9 cellular contexts compared by ENCODE assay signal in the genomic region with DNA sequence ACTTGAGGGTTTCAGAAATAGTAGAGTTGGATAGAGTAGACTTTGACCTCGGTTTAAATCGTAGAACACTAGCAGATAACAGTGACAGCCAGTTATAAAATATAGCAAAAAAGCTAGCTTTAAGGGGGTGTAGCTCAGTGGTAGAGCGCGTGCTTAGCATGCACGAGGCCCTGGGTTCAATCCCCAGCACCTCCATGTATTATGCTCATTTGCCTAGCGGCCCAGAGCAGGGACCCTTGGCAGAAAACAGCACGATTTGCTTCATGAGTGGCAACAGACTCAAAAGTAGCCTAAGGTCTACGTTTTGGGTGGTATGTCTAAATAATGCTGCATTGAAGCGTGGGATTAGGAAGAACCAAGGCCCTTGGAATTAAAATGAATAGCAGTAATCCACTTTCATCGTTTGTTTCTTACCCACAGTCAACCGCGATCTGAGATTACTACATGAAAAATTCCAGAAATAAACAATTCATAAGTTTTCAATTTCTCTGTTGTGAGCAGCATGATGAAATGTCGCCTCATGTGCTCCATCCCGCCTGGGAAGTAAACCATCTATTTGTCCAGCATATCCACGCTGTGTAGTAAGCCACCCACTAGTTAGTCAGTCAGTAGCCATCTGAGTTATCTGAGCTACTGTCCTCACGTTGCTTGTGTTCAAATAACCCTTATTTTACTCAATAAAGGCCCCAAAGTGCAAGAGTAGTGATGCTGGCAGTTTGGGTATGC.
A peak's percentile ranks its signal among the peaks of the same experiment; 100 is the strongest.
DNase-seq lines count a peak whose midpoint lies in the region; ATAC-seq and TF ChIP-seq lines count a peak whose summit lies in the region.
"Had no signal": no experiment of that assay in that cellular context is flagged by ENCODE, and none has a peak within 500 bp of the region (broad histone marks: within the 10 kb centered on the region; RNA-seq: fewer than 3 reads in every experiment).

No MANE protein-coding gene starts in this region.

- H3K4ac ChIP-seq in mesendoderm (ENCODE audit: low read depth, low read length), result no peak overlapping the region

- peak overlapping the region; percentile 96 for H3K4me2 ChIP-seq in mesendoderm (ENCODE audit: low read length)

- H3K36me3 Mint-ChIP-seq in activated naive CD8-positive, alpha-beta T cell treated with anti-CD3 and anti-CD28 coated beads, Interleukin-2, amount 50 U/mL, for 24 hours (ENCODE audit: low read depth), result peaks cover 26% of the 10 kb centered on the region

- no peak overlapping the region for H2AK5ac ChIP-seq in mesendoderm (ENCODE audit: low read length)

- no peaks in the 10 kb centered on the region for H3K27me3 ChIP-seq in GM06990 (replicated peaks; ENCODE audit: control insufficient read depth, insufficient read depth, low read length)
- no peaks in the 10 kb centered on the region for H3K27me3 ChIP-seq in mesendoderm (ENCODE audit: insufficient read depth, low read length, poor library complexity)
- peaks cover 0 to 67% (median 42%) of the 10 kb centered on the region in 7 donors for H3K27me3 ChIP-seq in heart right ventricle

- H3K4me3 ChIP-seq in GM06990 (replicated peaks; ENCODE audit: low read depth, low read length) (no peak overlapping the region), mesendoderm (ENCODE audit: low read length) (peak overlapping the region; percentile 64), heart right ventricle (no peak overlapping the region)

- DNase-seq in GM06990 (ENCODE audit: extremely low read depth, insufficient read length), result peak; percentile 47
- peak; percentile 76 for DNase-seq in LHCN-M2 (ENCODE audit: low read depth)
- peak; percentile 42 for DNase-seq in activated naive CD8-positive, alpha-beta T cell treated with anti-CD3 and anti-CD28 coated beads, Interleukin-2, amount 50 U/mL, for 24 hours
- peak; percentile 94 for DNase-seq in mesendoderm
- DNase-seq in heart right ventricle, result no peak
- DNase-seq in NOMO-1 treated with DMSO at 0.1 percent for 48 hours (lab: John Stamatoyannopoulos, UW; ENCODE audit: unreplicated experiment), result no peak
- no peak for DNase-seq in NCI-H345 (lab: John Stamatoyannopoulos, UW)

- H3K27ac ChIP-seq in mesendoderm (ENCODE audit: low read depth, low read length) (no peak overlapping the region), heart right ventricle (no peak overlapping the region)

- H4K8ac ChIP-seq in mesendoderm (ENCODE audit: low read depth, low read length), result no peak overlapping the region

- no peaks in the 10 kb centered on the region for H3K79me1 ChIP-seq in mesendoderm (ENCODE audit: low read length)

- no peak overlapping the region for H4K5ac ChIP-seq in mesendoderm (ENCODE audit: low read length)

- H2BK120ac ChIP-seq in mesendoderm (ENCODE audit: low read depth, low read length), result peak overlapping the region; percentile 16

- WGBS in mesendoderm (ENCODE audit: extremely low coverage, insufficient coverage, low lambda C conversion rate), result no CpG with 5 or more reads among the region's 16 CpGs
- WGBS in heart right ventricle, 2 donors, result 39 to 41% methylated on average over 16 of the region's 16 CpGs

- intact Hi-C loops in heart right ventricle (cut with DNase I), result no loop called here

- no peaks in the 10 kb centered on the region for H3K36me3 ChIP-seq in GM06990 (ENCODE audit: control insufficient read depth, insufficient read depth, low read length)
- H3K36me3 ChIP-seq in mesendoderm (ENCODE audit: control insufficient read depth, insufficient read depth, low read length), result no peaks in the 10 kb centered on the region
- no peaks in the 10 kb centered on the region for H3K36me3 ChIP-seq in heart right ventricle

- H3K9me3 ChIP-seq in heart right ventricle, result peaks cover 0 to 34% (median 10%) of the 10 kb centered on the region in 11 donors

- H3K27me3 Mint-ChIP-seq in activated naive CD8-positive, alpha-beta T cell treated with anti-CD3 and anti-CD28 coated beads, Interleukin-2, amount 50 U/mL, for 24 hours, result peaks cover 75% of the 10 kb centered on the region

- H3K9ac ChIP-seq in mesendoderm (ENCODE audit: low read length), result peak overlapping the region; percentile 83

- H3K4me1 ChIP-seq in mesendoderm (ENCODE audit: control insufficient read depth, low read depth, low read length), result no peaks in the 10 kb centered on the region
- no peaks in the 10 kb centered on the region for H3K4me1 ChIP-seq in heart right ventricle

- peaks cover 13% of the 10 kb centered on the region for H3K4me1 Mint-ChIP-seq in activated naive CD8-positive, alpha-beta T cell treated with anti-CD3 and anti-CD28 coated beads, Interleukin-2, amount 50 U/mL, for 24 hours

- H2BK15ac ChIP-seq in mesendoderm (replicated peaks; ENCODE audit: low read depth), result no peak overlapping the region

- H3K23ac ChIP-seq in mesendoderm (ENCODE audit: low read length), result no peak overlapping the region

- H3K4me3 Mint-ChIP-seq in activated naive CD8-positive, alpha-beta T cell treated with anti-CD3 and anti-CD28 coated beads, Interleukin-2, amount 50 U/mL, for 24 hours, result peak overlapping the region; percentile 68

- no peak overlapping the region for H3K18ac ChIP-seq in mesendoderm (ENCODE audit: low read length)

- peak; percentile 91 for ATAC-seq in activated naive CD8-positive, alpha-beta T cell treated with anti-CD3 and anti-CD28 coated beads, Interleukin-2, amount 50 U/mL, for 24 hours
- ATAC-seq in heart right ventricle, result no peak
- ATAC-seq in HG02938 (IDR thresholded peaks at IDR 0.05; ENCODE audit: unreplicated experiment), result no peak

- peak overlapping the region; percentile 62 for H3K27ac Mint-ChIP-seq in activated naive CD8-positive, alpha-beta T cell treated with anti-CD3 and anti-CD28 coated beads, Interleukin-2, amount 50 U/mL, for 24 hours
- H3K27ac Mint-ChIP-seq: activated naive CD8-positive, alpha-beta T cell had no signal

- no peaks in the 10 kb centered on the region for H3K79me2 ChIP-seq in mesendoderm (ENCODE audit: control insufficient read depth, insufficient read depth, low read length)

- H3K56ac ChIP-seq in mesendoderm (ENCODE audit: low read length), result peak overlapping the region; percentile 71

- no peak for TF ChIP-seq CTCF in GM06990 (IDR thresholded peaks at IDR 0.05; ENCODE audit: insufficient read depth, low read length, poor library complexity, severe bottlenecking)
- TF ChIP-seq CTCF in heart right ventricle (IDR thresholded peaks at IDR 0.05), result no peak

- peaks cover 46% of the 10 kb centered on the region for H3K9me3 Mint-ChIP-seq in activated naive CD8-positive, alpha-beta T cell treated with anti-CD3 and anti-CD28 coated beads, Interleukin-2, amount 50 U/mL, for 24 hours

- no peak overlapping the region for H2BK5ac ChIP-seq in mesendoderm (ENCODE audit: low read length)

Comparison
In these comparisons a context has a peak if more than half of its experiments do, and no peak if none do; other contexts are left out.
1. DNase-seq: peak in GM06990 (single experiment), LHCN-M2 (single experiment), activated naive CD8-positive, alpha-beta T cell treated with anti-CD3 and anti-CD28 coated beads, Interleukin-2, amount 50 U/mL, for 24 hours (single experiment) and mesendoderm (single experiment); none in heart right ventricle (0 of 2), NOMO-1 treated with DMSO at 0.1 percent for 48 hours (single experiment) and NCI-H345 (single experiment).